14 cellular contexts compared by ENCODE assay signal in genomic region chr9:122383992-122384461, GRCh38. TPM values are rescaled to one million over a fixed set of nuclear protein-coding genes. Genes with fewer than 3 reads are reported as not detected.
DNase-seq lines count a peak whose midpoint lies in the region; ATAC-seq and TF ChIP-seq lines count a peak whose summit lies in the region.
"Had no signal": no experiment of that assay in that cellular context is flagged by ENCODE, and none has a peak within 500 bp of the region (broad histone marks: within the 10 kb centered on the region; RNA-seq: fewer than 3 reads in every experiment).

No MANE protein-coding gene starts in this region.

- H3K27me3 ChIP-seq in AG04450 (ENCODE audit: control insufficient read depth, insufficient read depth, low read length) (no peaks in the 10 kb centered on the region), smooth muscle cell (ENCODE audit: low read depth) (no peaks in the 10 kb centered on the region)
- H3K27me3 ChIP-seq: ascending aorta had no signal

- H3K79me2 ChIP-seq in smooth muscle cell (ENCODE audit: low read depth): no peaks in the 10 kb centered on the region

- no peak overlapping the region for H3K4me3 Mint-ChIP-seq in activated T-helper 2 cell treated with anti-CD3 and anti-CD28 coated beads, Interferon-gamma antibody, Interleukin-2, Interleukin-4, amounts not matched to agents 10 μg/mL and 5 μg/mL and 100 μg/mL, durations not matched to agents 14 hours and 24 hours and 36 hours (ENCODE audit: low read depth)
- no peak overlapping the region for H3K4me3 Mint-ChIP-seq in activated T-cell treated with anti-CD3 and anti-CD28 coated beads, Interleukin-2, amount 50 U/mL, for 4 hours
- H3K4me3 Mint-ChIP-seq: CD4-positive, CD25-positive, alpha-beta regulatory T cell; nephron had no signal

- no peak overlapping the region for H3K4me3 ChIP-seq in AG04450 (ENCODE audit: low read depth, low read length)
- no peak overlapping the region for H3K4me3 ChIP-seq in smooth muscle cell
- H3K4me3 ChIP-seq: ascending aorta had no signal

- POLR2A ChIA-PET in AG04450 (lab: Yijun Ruan, JAX): interaction anchor here (0.9 kb wide), 1 partner anchor 13 kb away, joined by 3 read pairs; the partner anchor contains the start of gene PTGS1

- intact Hi-C loops in activated T-helper 2 cell treated with anti-CD3 and anti-CD28 coated beads, Interferon-gamma antibody, Interleukin-2, Interleukin-4, amounts not matched to agents 10 μg/mL and 5 μg/mL and 100 μg/mL, durations not matched to agents 14 hours and 24 hours and 36 hours (cut with micrococcal nuclease): loop anchor here (2.0 kb wide), 1 partner anchor 19 kb away; no protein-coding TSS in a partner anchor

- DNase-seq in AG04450 (ENCODE audit: low read depth, low spot score) (no peak), hepatic stellate cell (ENCODE audit: low spot score) (peak; percentile 70), smooth muscle cell (lab: John Stamatoyannopoulos, UW; ENCODE audit: unreplicated experiment) (no peak), NCI-H1105 (lab: John Stamatoyannopoulos, UW) (no peak)
- DNase-seq in activated T-helper 2 cell treated with anti-CD3 and anti-CD28 coated beads, Interferon-gamma antibody, Interleukin-2, Interleukin-4, amounts not matched to agents 10 μg/mL and 5 μg/mL and 100 μg/mL, durations not matched to agents 14 hours and 24 hours and 36 hours (ENCODE audit: low spot score): no peak
- no peak for DNase-seq in stimulated activated CD4-positive, alpha-beta T cell treated with anti-CD3 and anti-CD28 coated beads, Interleukin-2, amount 100 ng/mL, for 48 hours
- DNase-seq in activated T-cell treated with anti-CD3 and anti-CD28 coated beads, Interleukin-2, amount 50 U/mL, for 4 hours: no peak
- DNase-seq: CD4-positive, CD25-positive, alpha-beta regulatory T cell; KBM-7; small intestine; T-helper 9 cell had no signal

- H3K36me3 ChIP-seq in smooth muscle cell (ENCODE audit: low read depth): no peaks in the 10 kb centered on the region
- H3K36me3 ChIP-seq: ascending aorta had no signal

- WGBS in smooth muscle cell (ENCODE audit: low lambda C conversion rate): 67% methylated on average over 7 of the region's 7 CpGs

- no peaks in the 10 kb centered on the region for H3F3A ChIP-seq in smooth muscle cell (ENCODE audit: low read depth)

- H3K4me1 ChIP-seq in smooth muscle cell (ENCODE audit: low read depth): no peaks in the 10 kb centered on the region
- H3K4me1 ChIP-seq: ascending aorta had no signal

- H3K9ac ChIP-seq in smooth muscle cell (ENCODE audit: low read depth): no peak overlapping the region

- H3K36me3 Mint-ChIP-seq in activated T-helper 2 cell treated with anti-CD3 and anti-CD28 coated beads, Interferon-gamma antibody, Interleukin-2, Interleukin-4, amounts not matched to agents 10 μg/mL and 5 μg/mL and 100 μg/mL, durations not matched to agents 14 hours and 24 hours and 36 hours (ENCODE audit: low read depth): no peaks in the 10 kb centered on the region
- H3K36me3 Mint-ChIP-seq in activated T-cell treated with anti-CD3 and anti-CD28 coated beads, Interleukin-2, amount 50 U/mL, for 4 hours (ENCODE audit: insufficient read depth): no peaks in the 10 kb centered on the region
- H3K36me3 Mint-ChIP-seq: CD4-positive, CD25-positive, alpha-beta regulatory T cell had no signal

- H3K9me3 Mint-ChIP-seq in activated T-helper 2 cell treated with anti-CD3 and anti-CD28 coated beads, Interferon-gamma antibody, Interleukin-2, Interleukin-4, amounts not matched to agents 10 μg/mL and 5 μg/mL and 100 μg/mL, durations not matched to agents 14 hours and 24 hours and 36 hours: no peaks in the 10 kb centered on the region
- peaks cover 9% of the 10 kb centered on the region for H3K9me3 Mint-ChIP-seq in activated T-cell treated with anti-CD3 and anti-CD28 coated beads, Interleukin-2, amount 50 U/mL, for 4 hours
- H3K9me3 Mint-ChIP-seq: nephron had no signal

- H3K27ac ChIP-seq in AG04450 (ENCODE audit: low read depth, low read length) (peak overlapping the region; percentile 39), smooth muscle cell (ENCODE audit: low read depth) (no peak overlapping the region)
- H3K27ac ChIP-seq: ascending aorta had no signal

- H3K27me3 Mint-ChIP-seq in activated T-helper 2 cell treated with anti-CD3 and anti-CD28 coated beads, Interferon-gamma antibody, Interleukin-2, Interleukin-4, amounts not matched to agents 10 μg/mL and 5 μg/mL and 100 μg/mL, durations not matched to agents 14 hours and 24 hours and 36 hours (ENCODE audit: low read depth): no peaks in the 10 kb centered on the region
- peaks cover 2% of the 10 kb centered on the region for H3K27me3 Mint-ChIP-seq in activated T-cell treated with anti-CD3 and anti-CD28 coated beads, Interleukin-2, amount 50 U/mL, for 4 hours (ENCODE audit: low read depth)

- H3K9me3 ChIP-seq in AG04450 (ENCODE audit: control insufficient read depth, insufficient read depth, low read length): no peaks in the 10 kb centered on the region; the same call in 1 of the 2 replicates
- no peaks in the 10 kb centered on the region for H3K9me3 ChIP-seq in smooth muscle cell (replicated peaks; ENCODE audit: low read depth)
- H3K9me3 ChIP-seq: ascending aorta had no signal

- TF ChIP-seq CTCF in AG04450 (IDR thresholded peaks at IDR 0.05; ENCODE audit: low read depth, low read length) (no peak), smooth muscle cell (IDR thresholded peaks at IDR 0.05; ENCODE audit: borderline replicate concordance, insufficient read depth, poor library complexity, severe bottlenecking) (no peak)

- peaks cover 11% of the 10 kb centered on the region for H3K4me1 Mint-ChIP-seq in activated T-helper 2 cell treated with anti-CD3 and anti-CD28 coated beads, Interferon-gamma antibody, Interleukin-2, Interleukin-4, amounts not matched to agents 10 μg/mL and 5 μg/mL and 100 μg/mL, durations not matched to agents 14 hours and 24 hours and 36 hours (ENCODE audit: low read depth)
- H3K4me1 Mint-ChIP-seq in activated T-cell treated with anti-CD3 and anti-CD28 coated beads, Interleukin-2, amount 50 U/mL, for 4 hours (ENCODE audit: low read depth): no peaks in the 10 kb centered on the region
- H3K4me1 Mint-ChIP-seq: nephron had no signal

- CTCF ChIA-PET in AG04450 (lab: Charles Lee): no interaction called here

- no peak overlapping the region for H3K4me2 ChIP-seq in smooth muscle cell

- no peak overlapping the region for H2AFZ ChIP-seq in smooth muscle cell (ENCODE audit: low read depth)

- no peaks in the 10 kb centered on the region for H4K20me1 ChIP-seq in smooth muscle cell (ENCODE audit: low read depth)

- ATAC-seq in GM19463 (IDR thresholded peaks at IDR 0.05; ENCODE audit: unreplicated experiment): peak; percentile 70
- no peak for ATAC-seq in activated T-cell treated with anti-CD3 and anti-CD28 coated beads, Interleukin-2, amount 50 U/mL, for 4 hours

- peak overlapping the region; percentile 7 for H3K27ac Mint-ChIP-seq in activated T-helper 2 cell treated with anti-CD3 and anti-CD28 coated beads, Interferon-gamma antibody, Interleukin-2, Interleukin-4, amounts not matched to agents 10 μg/mL and 5 μg/mL and 100 μg/mL, durations not matched to agents 14 hours and 24 hours and 36 hours
- H3K27ac Mint-ChIP-seq: CD4-positive, CD25-positive, alpha-beta regulatory T cell; nephron had no signal

RNA-seq across cellular contexts. Expression of gene PTGS1, which starts 13.2 kb away (rescaled TPM):
- polyA plus RNA-seq in AG04450 (2011; rRNA removed): 78.3 and 83.1 TPM in 2 replicates
- polyA minus RNA-seq in AG04450 (2011; rRNA and poly(A)+ RNA removed): 56.1 and 65.0 TPM in 2 replicates
- total RNA-seq in activated T-helper 2 cell treated with anti-CD3 and anti-CD28 coated beads, Interferon-gamma antibody, Interleukin-2, Interleukin-4, amounts not matched to agents 10 μg/mL and 5 μg/mL and 100 μg/mL, durations not matched to agents 14 hours and 24 hours and 36 hours: 0.55 and 0.71 TPM in 2 replicates
- 0.13 and 2.3 TPM in 2 replicates for total RNA-seq in smooth muscle cell
- polyA plus RNA-seq in smooth muscle cell: 0.06 and 1.6 TPM in 2 replicates
- total RNA-seq in activated T-cell treated with anti-CD3 and anti-CD28 coated beads, Interleukin-2, amount 50 U/mL, for 4 hours: under 1 TPM; 0.18 to 0.35 (median 0.35) TPM
